In genomic region chr10:55233505-55233904, GRCh38 we compare ENCODE assay signal across 13 cellular contexts.
DNase-seq lines count a peak whose midpoint lies in the region; ATAC-seq, FAIRE-seq and TF ChIP-seq lines count a peak whose summit lies in the region.
"Had no signal": no experiment of that assay in that cellular context is flagged by ENCODE, and none has a peak within 500 bp of the region (broad histone marks: within the 10 kb centered on the region; RNA-seq: fewer than 3 reads in every experiment).

No MANE protein-coding gene starts in this region.

- no peak overlapping the region for H3K27ac Mint-ChIP-seq in stimulated activated memory B cell treated with anti-CD40 and anti-IgM and Interleukin-4, amounts not matched to agents 10 μg/mL and 1 μg/mL and 100 μg/mL, for 72 hours
- H3K27ac Mint-ChIP-seq: endodermal cell had no signal

- no peaks in the 10 kb centered on the region for H3K27me3 Mint-ChIP-seq in stimulated activated memory B cell treated with anti-CD40 and anti-IgM and Interleukin-4, amounts not matched to agents 10 μg/mL and 1 μg/mL and 100 μg/mL, for 72 hours

- no peak for FAIRE-seq in GM12892 (lab: Jason Lieb, UNC)

- peak overlapping the region; percentile 41 for H3K4me3 Mint-ChIP-seq in stimulated activated memory B cell treated with anti-CD40 and anti-IgM and Interleukin-4, amounts not matched to agents 10 μg/mL and 1 μg/mL and 100 μg/mL, for 72 hours
- H3K4me3 Mint-ChIP-seq: endodermal cell had no signal

- TF ChIP-seq POLR2A in GM12892 (IDR thresholded peaks at IDR 0.05; ENCODE audit: low read depth, low read length), result no peak

- H3K36me3 Mint-ChIP-seq in stimulated activated memory B cell treated with anti-CD40 and anti-IgM and Interleukin-4, amounts not matched to agents 10 μg/mL and 1 μg/mL and 100 μg/mL, for 72 hours, result no peaks in the 10 kb centered on the region

- DNase-seq in GM12892 (ENCODE audit: insufficient read length) (no peak), C1 segment of cervical spinal cord (lab: John Stamatoyannopoulos, UW) (no peak), left colon (no peak)
- DNase-seq: aorta; endodermal cell; head of caudate nucleus; NCI-H146; NK-92 treated with Interleukin-12 subunit alpha and Interleukin-12 subunit beta, amount 100 ng/mL, for 24 hours; thyroid gland had no signal

- no peaks in the 10 kb centered on the region for H3K4me1 Mint-ChIP-seq in stimulated activated memory B cell treated with anti-CD40 and anti-IgM and Interleukin-4, amounts not matched to agents 10 μg/mL and 1 μg/mL and 100 μg/mL, for 72 hours
- H3K4me1 Mint-ChIP-seq: endodermal cell had no signal

- no peaks in the 10 kb centered on the region for H3K9me3 Mint-ChIP-seq in stimulated activated memory B cell treated with anti-CD40 and anti-IgM and Interleukin-4, amounts not matched to agents 10 μg/mL and 1 μg/mL and 100 μg/mL, for 72 hours
- H3K9me3 Mint-ChIP-seq: endodermal cell had no signal

- intact Hi-C loops in left colon (cut with DNase I, micrococcal nuclease), result no loop called here

- ATAC-seq in GM19395 (IDR thresholded peaks at IDR 0.05; ENCODE audit: unreplicated experiment) (peak; percentile 90), HG02759 (IDR thresholded peaks at IDR 0.05; ENCODE audit: unreplicated experiment) (peak; percentile 81), HG03460 (IDR thresholded peaks at IDR 0.05; ENCODE audit: unreplicated experiment) (peak; percentile 88), left colon (no peak)
- ATAC-seq in stimulated activated memory B cell treated with anti-CD40 and anti-IgM and Interleukin-4, amounts not matched to agents 10 μg/mL and 1 μg/mL and 100 μg/mL, for 72 hours, result no peak

Comparison
In these comparisons a context has a peak if more than half of its experiments do, and no peak if none do; other contexts are left out.
1. ATAC-seq: peak in GM19395 (single experiment), HG02759 (single experiment) and HG03460 (single experiment); none in stimulated activated memory B cell treated with anti-CD40 and anti-IgM and Interleukin-4, amounts not matched to agents 10 μg/mL and 1 μg/mL and 100 μg/mL, for 72 hours (single experiment) and left colon (single experiment).